Comparison of ENCODE assay signal across 34 cellular contexts in genomic region chr13:26551255-26551654, GRCh38. TPM values are rescaled to one million over a fixed set of nuclear protein-coding genes. Genes with fewer than 3 reads are reported as not detected.
"Had no signal": no experiment of that assay in that cellular context is flagged by ENCODE, and none has a peak within 500 bp of the region (broad histone marks: within the 10 kb centered on the region; RNA-seq: fewer than 3 reads in every experiment).

No MANE protein-coding gene starts in this region.

- H3K36me3 Mint-ChIP-seq: activated CD4-positive, alpha-beta memory T cell treated with anti-CD3 and anti-CD28 coated beads for 36 hours; activated naive CD4-positive, alpha-beta T cell treated with anti-CD3 and anti-CD28 coated beads, Interleukin-2, amount 10 ng/mL, durations not matched to agents 7 days and 5 days; activated naive CD4-positive, alpha-beta T cell treated with anti-CD3 and anti-CD28 coated beads, Interleukin-2, amount 50 U/mL, for 24 hours; activated naive CD8-positive, alpha-beta T cell; activated naive CD8-positive, alpha-beta T cell treated with anti-CD3 and anti-CD28 coated beads, Interleukin-2, amount 10 ng/mL, durations not matched to agents 7 days and 5 days; brain; T-cell had no signal

- H3K4me3 ChIP-seq: ascending aorta, cardiac muscle cell had no signal

- H3K27ac Mint-ChIP-seq: activated B cell treated with CpG ODN at 0.5 μM for 24 hours; activated CD4-positive, alpha-beta memory T cell treated with anti-CD3 and anti-CD28 coated beads for 36 hours; activated CD4-positive, alpha-beta T cell treated with anti-CD3 and anti-CD28 coated beads, Interleukin-2, amount 10 ng/mL, durations not matched to agents 7 days and 5 days; activated CD8-positive, alpha-beta T cell treated with anti-CD3 and anti-CD28 coated beads for 36 hours; activated naive CD4-positive, alpha-beta T cell treated with anti-CD3 and anti-CD28 coated beads, Interleukin-2, amount 10 ng/mL, durations not matched to agents 7 days and 5 days; activated naive CD4-positive, alpha-beta T cell treated with anti-CD3 and anti-CD28 coated beads, Interleukin-2, amount 50 U/mL, for 24 hours; activated naive CD8-positive, alpha-beta T cell; activated naive CD8-positive, alpha-beta T cell treated with anti-CD3 and anti-CD28 coated beads, Interleukin-2, amount 10 ng/mL, durations not matched to agents 7 days and 5 days; activated naive CD8-positive, alpha-beta T cell treated with anti-CD3 and anti-CD28 coated beads, Interleukin-2, amount 50 U/mL, for 24 hours; activated T-cell treated with anti-CD3 and anti-CD28 coated beads, Interleukin-2, amount 50 U/mL, for 72 hours; activated T-helper 1 cell treated with anti-CD3 and anti-CD28 coated beads, Interleukin-12 subunit alpha, Interleukin-12 subunit beta, Interleukin-2, Interleukin-4 antibody, amounts not matched to agents 30 ng/mL and 10 ng/mL and 1 ng/mL, durations not matched to agents 14 hours and 24 hours and 36 hours; activated T-helper 17 cell treated with anti-CD3 and anti-CD28 coated beads, Interleukin-2, amount 50 U/mL, for 72 hours; T-cell; T-helper 17 cell had no signal

- H3K36me3 ChIP-seq: ascending aorta, cardiac muscle cell had no signal

- H3K27ac ChIP-seq: ascending aorta, cardiac muscle cell, VCaP had no signal

- H3K9me3 Mint-ChIP-seq: activated CD4-positive, alpha-beta memory T cell treated with anti-CD3 and anti-CD28 coated beads for 36 hours; activated CD4-positive, alpha-beta T cell treated with anti-CD3 and anti-CD28 coated beads, Interleukin-2, amount 10 ng/mL, durations not matched to agents 7 days and 5 days; activated CD8-positive, alpha-beta T cell treated with anti-CD3 and anti-CD28 coated beads for 36 hours; activated naive CD4-positive, alpha-beta T cell treated with anti-CD3 and anti-CD28 coated beads, Interleukin-2, amount 10 ng/mL, durations not matched to agents 7 days and 5 days; activated naive CD4-positive, alpha-beta T cell treated with anti-CD3 and anti-CD28 coated beads, Interleukin-2, amount 50 U/mL, for 24 hours; activated naive CD8-positive, alpha-beta T cell treated with anti-CD3 and anti-CD28 coated beads, Interleukin-2, amount 10 ng/mL, durations not matched to agents 7 days and 5 days; activated naive CD8-positive, alpha-beta T cell treated with anti-CD3 and anti-CD28 coated beads, Interleukin-2, amount 50 U/mL, for 24 hours; activated T-cell treated with anti-CD3 and anti-CD28 coated beads, Interleukin-2, amount 50 U/mL, for 72 hours; activated T-helper 1 cell treated with anti-CD3 and anti-CD28 coated beads, Interleukin-12 subunit alpha, Interleukin-12 subunit beta, Interleukin-2, Interleukin-4 antibody, amounts not matched to agents 30 ng/mL and 10 ng/mL and 1 ng/mL, durations not matched to agents 14 hours and 24 hours and 36 hours; activated T-helper 17 cell treated with anti-CD3 and anti-CD28 coated beads, Interleukin-2, amount 50 U/mL, for 72 hours; brain had no signal

- H3K4me1 ChIP-seq: ascending aorta had no signal

- H3K9me3 ChIP-seq: ascending aorta had no signal

- H3K27me3 ChIP-seq: ascending aorta had no signal

- H3K4me3 Mint-ChIP-seq: activated B cell treated with CpG ODN at 0.5 μM for 24 hours; activated CD4-positive, alpha-beta memory T cell treated with anti-CD3 and anti-CD28 coated beads for 36 hours; activated CD4-positive, alpha-beta T cell treated with anti-CD3 and anti-CD28 coated beads, Interleukin-2, amount 10 ng/mL, durations not matched to agents 7 days and 5 days; activated CD8-positive, alpha-beta T cell treated with anti-CD3 and anti-CD28 coated beads for 36 hours; activated naive CD4-positive, alpha-beta T cell treated with anti-CD3 and anti-CD28 coated beads, Interleukin-2, amount 10 ng/mL, durations not matched to agents 7 days and 5 days; activated naive CD4-positive, alpha-beta T cell treated with anti-CD3 and anti-CD28 coated beads, Interleukin-2, amount 50 U/mL, for 24 hours; activated naive CD8-positive, alpha-beta T cell; activated naive CD8-positive, alpha-beta T cell treated with anti-CD3 and anti-CD28 coated beads, Interleukin-2, amount 10 ng/mL, durations not matched to agents 7 days and 5 days; activated naive CD8-positive, alpha-beta T cell treated with anti-CD3 and anti-CD28 coated beads, Interleukin-2, amount 50 U/mL, for 24 hours; activated T-cell treated with anti-CD3 and anti-CD28 coated beads, Interleukin-2, amount 50 U/mL, for 4 hours; activated T-cell treated with anti-CD3 and anti-CD28 coated beads, Interleukin-2, amount 50 U/mL, for 72 hours; activated T-helper 1 cell treated with anti-CD3 and anti-CD28 coated beads, Interleukin-12 subunit alpha, Interleukin-12 subunit beta, Interleukin-2, Interleukin-4 antibody, amounts not matched to agents 30 ng/mL and 10 ng/mL and 1 ng/mL, durations not matched to agents 14 hours and 24 hours and 36 hours; activated T-helper 17 cell treated with anti-CD3 and anti-CD28 coated beads, Interleukin-2, amount 50 U/mL, for 72 hours; central memory CD8-positive, alpha-beta T cell; T-cell; T-helper 17 cell had no signal

- H3K4me1 Mint-ChIP-seq: activated B cell treated with CpG ODN at 0.5 μM for 24 hours; activated CD4-positive, alpha-beta T cell treated with anti-CD3 and anti-CD28 coated beads, Interleukin-2, amount 10 ng/mL, durations not matched to agents 7 days and 5 days; activated naive CD4-positive, alpha-beta T cell treated with anti-CD3 and anti-CD28 coated beads, Interleukin-2, amount 10 ng/mL, durations not matched to agents 7 days and 5 days; activated naive CD4-positive, alpha-beta T cell treated with anti-CD3 and anti-CD28 coated beads, Interleukin-2, amount 50 U/mL, for 24 hours; activated naive CD8-positive, alpha-beta T cell treated with anti-CD3 and anti-CD28 coated beads, Interleukin-2, amount 10 ng/mL, durations not matched to agents 7 days and 5 days; activated naive CD8-positive, alpha-beta T cell treated with anti-CD3 and anti-CD28 coated beads, Interleukin-2, amount 50 U/mL, for 24 hours; activated T-helper 17 cell treated with anti-CD3 and anti-CD28 coated beads, Interleukin-2, amount 50 U/mL, for 72 hours; central memory CD8-positive, alpha-beta T cell; T-cell; T-helper 17 cell had no signal

- ATAC-seq: activated CD8-positive, alpha-beta T cell treated with anti-CD3 and anti-CD28 coated beads for 36 hours; activated naive CD8-positive, alpha-beta T cell treated with anti-CD3 and anti-CD28 coated beads, Interleukin-2, amount 50 U/mL, for 24 hours; activated T-cell treated with anti-CD3 and anti-CD28 coated beads, Interleukin-2, amount 50 U/mL, for 4 hours; activated T-cell treated with anti-CD3 and anti-CD28 coated beads, Interleukin-2, amount 50 U/mL, for 72 hours; activated T-helper 17 cell treated with anti-CD3 and anti-CD28 coated beads, Interleukin-2, amount 50 U/mL, for 72 hours; T-cell; T-helper 17 cell had no signal

- DNase-seq: activated B cell treated with CpG ODN at 0.5 μM for 24 hours; activated CD4-positive, alpha-beta memory T cell treated with anti-CD3 and anti-CD28 coated beads for 36 hours; activated CD4-positive, alpha-beta T cell treated with anti-CD3 and anti-CD28 coated beads for 4 hours; activated CD4-positive, alpha-beta T cell treated with anti-CD3 and anti-CD28 coated beads, Interleukin-2, amount 10 ng/mL, durations not matched to agents 7 days and 5 days; activated CD4-positive, CD25-positive, alpha-beta regulatory T cell treated with anti-CD3 and anti-CD28 coated beads, Interleukin-2, amount 50 U/mL, for 72 hours; activated CD8-positive, alpha-beta memory T cell treated with anti-CD3 and anti-CD28 coated beads, Interleukin-2, amount 50 U/mL, for 4 hours; activated CD8-positive, alpha-beta T cell treated with anti-CD3 and anti-CD28 coated beads for 36 hours; activated effector memory CD4-positive, alpha-beta T cell treated with Interleukin-2 at 50 U/mL for 16 hours; activated gamma-delta T cell; activated naive CD4-positive, alpha-beta T cell treated with anti-CD3 and anti-CD28 coated beads, Interleukin-2, amount 10 ng/mL, durations not matched to agents 7 days and 5 days; activated naive CD4-positive, alpha-beta T cell treated with Interleukin-2 at 50 U/mL for 16 hours; activated naive CD8-positive, alpha-beta T cell treated with anti-CD3 and anti-CD28 coated beads, Interleukin-2, amount 10 ng/mL, durations not matched to agents 7 days and 5 days; activated naive CD8-positive, alpha-beta T cell treated with anti-CD3 and anti-CD28 coated beads, Interleukin-2, amount 50 U/mL, for 24 hours; activated T-cell treated with anti-CD3 and anti-CD28 coated beads for 4 hours; activated T-cell treated with anti-CD3 and anti-CD28 coated beads, Interleukin-2, amount 50 U/mL, for 1 hour; activated T-cell treated with anti-CD3 and anti-CD28 coated beads, Interleukin-2, amount 50 U/mL, for 4 hours; activated T-cell treated with anti-CD3 and anti-CD28 coated beads, Interleukin-2, amount 50 U/mL, for 72 hours; amygdala; anterior cingulate cortex; caudate nucleus; cerebellar nuclear complex; T-cell; T-helper 17 cell; T1000 had no signal

RNA-seq across cellular contexts. Expression of gene WASF3, which starts 6.2 kb away (rescaled TPM):
- total RNA-seq: activated naive CD8-positive, alpha-beta T cell treated with anti-CD3 and anti-CD28 coated beads, Interleukin-2, amount 10 ng/mL, durations not matched to agents 7 days and 5 days; T-helper 1 cell treated with Interleukin-12 subunit alpha and Interleukin-12 subunit beta and Interleukin-4 antibody, amounts not matched to agents 30 ng/mL and 1 ng/mL, for 36 hours had no signal
